In genomic region chr1:197775282-197776262, GRCh38 we compare ENCODE assay signal across 8 cellular contexts. TPM values are rescaled to one million over a fixed set of nuclear protein-coding genes. Genes with fewer than 3 reads are reported as not detected.
DNase-seq lines count a peak whose midpoint lies in the region; FAIRE-seq and TF ChIP-seq lines count a peak whose summit lies in the region.

Gene DENND1B, minus strand, starts transcription at chr1:197775480. Its CDS starts 325 bp downstream, at chr1:197775155.

- TF ChIP-seq CTCF in retinal pigment epithelial cell (conservative IDR thresholded peaks at IDR 0.05; ENCODE audit: low read depth, low read length), result peak; percentile 2

- FAIRE-seq in H54 (lab: Jason Lieb, UNC), result peak; percentile 75

- intact Hi-C loops in T-helper 1 cell treated with Interleukin-12 subunit alpha and Interleukin-12 subunit beta and Interleukin-4 antibody, amounts not matched to agents 30 ng/mL and 1 ng/mL, for 36 hours (cut with micrococcal nuclease), result loop anchor here (1.0 to 10.0 kb wide), 14 partner anchors 15 to 1398 kb away; partner anchors contain the start of genes ASPM, C1orf53 and NEK7

- WGBS in adipose tissue, 3 donors, result 3 to 13% (median 11%) methylated on average over 46 to 51 of the region's 51 CpGs

- peak within 1 kb of the TSS; percentile 11 for H3K27ac ChIP-seq in adipose tissue (ENCODE audit: low read depth, low read length)

- TF ChIP-seq POLR2A in H54 (IDR thresholded peaks at IDR 0.05; ENCODE audit: low read depth, low read length), result 0 out of 2 replicates have a peak, but pooled peaks have one; percentile 12

- DNase-seq in GF-D8 (lab: John Stamatoyannopoulos, UW), result peak; percentile 73
- peak; percentile 16 for DNase-seq in H54 (ENCODE audit: insufficient read length, low spot score)
- peak; percentile 61 for DNase-seq in LoVo (ENCODE audit: low spot score)
- DNase-seq in hepatic stellate cell (ENCODE audit: low spot score), result peak; percentile 19
- DNase-seq in retinal pigment epithelial cell (ENCODE audit: low read depth), result peak; percentile 52
- DNase-seq in cortex of kidney (lab: John Stamatoyannopoulos, UW), result no peak

- H3K4me3 ChIP-seq in retinal pigment epithelial cell (ENCODE audit: low read length), result peak within 1 kb of the TSS; percentile 67

RNA-seq across cellular contexts. Expression of gene DENND1B, which starts in this region (rescaled TPM):
- 27.8 and 27.9 TPM in 2 replicates for total RNA-seq in T-helper 1 cell treated with Interleukin-12 subunit alpha and Interleukin-12 subunit beta and Interleukin-4 antibody, amounts not matched to agents 30 ng/mL and 1 ng/mL, for 36 hours
- 1 to 10 TPM; 1.3 to 3.0 (median 1.9) TPM for polyA plus RNA-seq in adipose tissue
